ENCODE assay signal across 8 cellular contexts in genomic region chr1:246931549-246932365, GRCh38. TPM values are rescaled to one million over a fixed set of nuclear protein-coding genes. Genes with fewer than 3 reads are reported as not detected.
DNase-seq lines count a peak whose midpoint lies in the region; ATAC-seq and TF ChIP-seq lines count a peak whose summit lies in the region.

Gene AHCTF1, minus strand, starts transcription at chr1:246931948. Its CDS starts 13,578 bp downstream, at chr1:246918370.

- H3K23ac ChIP-seq in trophoblast cell (ENCODE audit: low read length) = no peak within 1 kb of the TSS

- peaks cover 3% of the 10 kb centered on the region for H3K36me3 ChIP-seq in adipocyte (ENCODE audit: control insufficient read depth, insufficient read depth, low read length, severe bottlenecking)
- no peaks in the 10 kb centered on the region for H3K36me3 ChIP-seq in cardiac muscle cell
- H3K36me3 ChIP-seq in trophoblast cell (ENCODE audit: control insufficient read depth in 1 of 2, insufficient read depth in 2 of 2, low read length in 2 of 2) = peaks cover 2 to 7% of the 10 kb centered on the region in 2 experiments
- no peaks in the 10 kb centered on the region for H3K36me3 ChIP-seq in transverse colon

- H3K27ac ChIP-seq in cardiac muscle cell = peak within 1 kb of the TSS; percentile 96
- H3K27ac ChIP-seq in trophoblast cell (ENCODE audit: low read depth, low read length) = peak within 1 kb of the TSS; percentile 93
- H3K27ac ChIP-seq in transverse colon = peak within 1 kb of the TSS; percentile 92 to 99 (median 98)

- H3K27me3 ChIP-seq in adipocyte (replicated peaks; ENCODE audit: control insufficient read depth, insufficient read depth, low read length) = no peaks in the 10 kb centered on the region
- no peaks in the 10 kb centered on the region for H3K27me3 ChIP-seq in cardiac muscle cell
- no peaks in the 10 kb centered on the region for H3K27me3 ChIP-seq in trophoblast cell (ENCODE audit: insufficient read depth, low read length)
- H3K27me3 ChIP-seq in transverse colon = no peaks in the 10 kb centered on the region

- H2AFZ ChIP-seq in trophoblast cell (ENCODE audit: insufficient read depth, low read length, poor library complexity) = peak within 1 kb of the TSS; percentile 98

- H2BK5ac ChIP-seq in trophoblast cell (ENCODE audit: low read depth, low read length, poor library complexity) = peak within 1 kb of the TSS; percentile 58

- H2BK12ac ChIP-seq in trophoblast cell (ENCODE audit: low read length) = peak within 1 kb of the TSS; percentile 1

- peaks cover 20% of the 10 kb centered on the region for H3K79me2 ChIP-seq in trophoblast cell (ENCODE audit: control insufficient read depth, insufficient read depth, low read length, poor library complexity)

- no CpG with 5 or more reads among the region's 90 CpGs for WGBS in trophoblast cell (ENCODE audit: extremely low coverage, insufficient coverage, insufficient read length)
- WGBS in transverse colon (ENCODE audit: low coverage in 1 of 2), 2 donors = 0 to 1% methylated on average over 7 to 45 of the region's 90 CpGs

- in situ Hi-C loops in transverse colon (cut with MboI; ENCODE audit: low pct_ligation_motif_present in 1 of 4, low pct_unique_long_range_greater_than_20kb in 1 of 4, low sequenced_read_pairs in 3 of 4) = no loop called here

- peak; percentile 99 for DNase-seq in NCI-H1436 (lab: John Stamatoyannopoulos, UW)
- DNase-seq in T follicular helper cell (ENCODE audit: low read depth) = peak; percentile 90
- DNase-seq in adipocyte (ENCODE audit: low read depth) = peak; percentile 100
- peak; percentile 99 for DNase-seq in cardiac muscle cell (ENCODE audit: low read depth in 1 of 2, low spot score in 1 of 2)
- DNase-seq in trophoblast cell = peak; percentile 98 to 100
- DNase-seq in transverse colon = peak; percentile 96

- H3K14ac ChIP-seq in trophoblast cell (ENCODE audit: low read length) = peak within 1 kb of the TSS; percentile 89

- H3K9me3 ChIP-seq in adipocyte (ENCODE audit: control insufficient read depth, low read length) (no peaks in the 10 kb centered on the region), cardiac muscle cell (ENCODE audit: low read depth) (no peaks in the 10 kb centered on the region), trophoblast cell (ENCODE audit: insufficient read depth, low read depth, low read length) (no peaks in the 10 kb centered on the region), transverse colon (no peaks in the 10 kb centered on the region)

- TF ChIP-seq CTCF in GM12875 (IDR thresholded peaks at IDR 0.05; ENCODE audit: borderline replicate concordance, insufficient read depth, low read depth, low read length) = no peak
- TF ChIP-seq CTCF in cardiac muscle cell (IDR thresholded peaks at IDR 0.05; ENCODE audit: low read depth, low read length) = no peak
- no peak for TF ChIP-seq CTCF in transverse colon (IDR thresholded peaks at IDR 0.05)

- peak within 1 kb of the TSS; percentile 99 for H3K4me3 ChIP-seq in GM12875 (ENCODE audit: low read depth, low read length)
- H3K4me3 ChIP-seq in adipocyte (ENCODE audit: low read length) = peak within 1 kb of the TSS; percentile 94
- peak within 1 kb of the TSS; percentile 99 for H3K4me3 ChIP-seq in cardiac muscle cell
- peak within 1 kb of the TSS; percentile 99 for H3K4me3 ChIP-seq in trophoblast cell (ENCODE audit: low read depth, low read length)
- H3K4me3 ChIP-seq in transverse colon = peak within 1 kb of the TSS; percentile 70 to 98 (median 88)

- TF ChIP-seq POLR2A in transverse colon (IDR thresholded peaks at IDR 0.05) = peak; percentile 98

- H3K18ac ChIP-seq in trophoblast cell (ENCODE audit: low read length) = peak within 1 kb of the TSS; percentile 83

- H4K12ac ChIP-seq in trophoblast cell (ENCODE audit: low read depth, low read length) = peak within 1 kb of the TSS; percentile 86

- peak; percentile 91 for ATAC-seq in HG02798 (IDR thresholded peaks at IDR 0.05; ENCODE audit: poor library complexity, unreplicated experiment)

- TF ChIP-seq EP300 in transverse colon (IDR thresholded peaks at IDR 0.05; ENCODE audit: low read depth) = no peak

- peak within 1 kb of the TSS; percentile 65 for H3K4ac ChIP-seq in trophoblast cell (ENCODE audit: low read depth, low read length)

- intact Hi-C loops in transverse colon (cut with DNase I; ENCODE audit: low total_unique reads) = no loop called here

- peak within 1 kb of the TSS; percentile 38 for H2AK5ac ChIP-seq in trophoblast cell (ENCODE audit: low read length)

- H3K9ac ChIP-seq in adipocyte (ENCODE audit: low read length) = peak within 1 kb of the TSS; percentile 92
- peak within 1 kb of the TSS; percentile 98 for H3K9ac ChIP-seq in trophoblast cell (ENCODE audit: low read length)

- peak within 1 kb of the TSS; percentile 94 for H4K8ac ChIP-seq in trophoblast cell (ENCODE audit: low read depth, low read length)

- peak within 1 kb of the TSS; percentile 90 for H3K4me2 ChIP-seq in trophoblast cell (ENCODE audit: low read length)

- peaks cover 25% of the 10 kb centered on the region for H3K4me1 ChIP-seq in adipocyte (ENCODE audit: control insufficient read depth, insufficient read depth, low read length)
- H3K4me1 ChIP-seq in cardiac muscle cell (ENCODE audit: low read depth) = peaks cover 6% of the 10 kb centered on the region
- peaks cover 3 to 4% of the 10 kb centered on the region in 2 experiments for H3K4me1 ChIP-seq in trophoblast cell (ENCODE audit: control insufficient read depth in 1 of 2, insufficient read depth in 2 of 2, low read length in 2 of 2)
- H3K4me1 ChIP-seq in transverse colon = peaks cover 10 to 36% (median 20%) of the 10 kb centered on the region in 4 donors

- peak within 1 kb of the TSS; percentile 93 for H4K91ac ChIP-seq in trophoblast cell (ENCODE audit: low read depth, low read length)

- H2BK120ac ChIP-seq in trophoblast cell (ENCODE audit: insufficient read depth, low read length, poor library complexity) = peak within 1 kb of the TSS; percentile 67

- peaks cover 8% of the 10 kb centered on the region for H3K79me1 ChIP-seq in trophoblast cell (ENCODE audit: low read length)

RNA-seq across cellular contexts. Expression of gene AHCTF1, which starts in this region (rescaled TPM):
- total RNA-seq in cardiac muscle cell = 11.0 and 19.1 TPM in 2 replicates
- 6.3 and 12.9 TPM in 2 replicates for polyA plus RNA-seq in cardiac muscle cell
- polyA plus RNA-seq in trophoblast cell (2013) = 29.1 and 29.5 TPM in 2 replicates
- total RNA-seq in transverse colon = 100 to 1,000 TPM in 1 of 4 donors, 10 to 100 TPM in 2, 1 to 10 TPM in 1; 10.0 to 113 (median 34.7) TPM

Comparison
In these comparisons a context has a peak if more than half of its experiments do, and no peak if none do; other contexts are left out.
1. Peak in every context shown above with its lines: DNase-seq, ATAC-seq, H3K4me3 ChIP-seq and H3K27ac ChIP-seq.